ENCODE assay signal across 13 cellular contexts in the genomic region with DNA sequence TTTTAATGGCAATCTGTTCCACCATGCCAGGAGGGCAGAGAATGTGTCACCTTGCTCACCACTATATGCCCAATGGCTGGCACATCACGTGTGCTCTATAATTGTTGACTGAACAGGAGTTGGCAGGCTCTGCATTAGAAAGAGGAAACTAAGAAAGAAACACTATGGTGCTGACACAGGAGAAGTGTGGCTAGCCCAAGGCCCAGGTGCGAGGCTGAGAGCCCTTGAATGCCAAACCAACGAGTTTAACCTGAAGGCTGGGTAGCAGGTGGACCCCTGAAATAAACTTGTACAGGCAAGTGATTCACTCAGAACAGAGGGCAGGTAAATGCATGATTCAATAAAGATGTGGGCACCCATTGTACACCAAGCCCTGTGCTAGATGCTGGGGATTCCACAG. TPM values are rescaled to one million over a fixed set of nuclear protein-coding genes. Genes with fewer than 3 reads are reported as not detected.
DNase-seq lines count a peak whose midpoint lies in the region; ATAC-seq, FAIRE-seq and TF ChIP-seq lines count a peak whose summit lies in the region.
"Had no signal": no experiment of that assay in that cellular context is flagged by ENCODE, and none has a peak within 500 bp of the region (broad histone marks: within the 10 kb centered on the region; RNA-seq: fewer than 3 reads in every experiment).

No MANE protein-coding gene starts in this region.

- POLR2A ChIA-PET in activated CD4-positive, alpha-beta memory T cell treated with anti-CD3 and anti-CD28 coated beads, Interleukin-2, amount 10 ng/mL, durations not matched to agents 7 days and 5 days (lab: Charles Lee), result interaction anchor here (1.4 to 9.0 kb wide), 3 partner anchors 20 to 232 kb away, joined by 5 to 133 read pairs (median 8); partner anchors contain the start of genes LSM3 and XPC

- H3K9me3 Mint-ChIP-seq in CD4-positive, CD25-positive, alpha-beta regulatory T cell, result no peaks in the 10 kb centered on the region
- H3K9me3 Mint-ChIP-seq in H9, result peaks cover 0 to 8% of the 10 kb centered on the region in 2 experiments; a peak in 4 of 5 replicates
- H3K9me3 Mint-ChIP-seq in activated CD4-positive, alpha-beta memory T cell treated with anti-CD3 and anti-CD28 coated beads, Interleukin-2, amount 10 ng/mL, durations not matched to agents 7 days and 5 days, result no peaks in the 10 kb centered on the region

- H4K5ac ChIP-seq in H9 (ENCODE audit: insufficient read length, low read depth, low read length), result no peak overlapping the region

- no peak overlapping the region for H3K18ac ChIP-seq in H9 (ENCODE audit: insufficient read length, low read depth, low read length)

- ATAC-seq in CD4-positive, CD25-positive, alpha-beta regulatory T cell (ENCODE audit: low read depth in 2 of 2), result no peak
- no peak for ATAC-seq in HG02981 (IDR thresholded peaks at IDR 0.05; ENCODE audit: unreplicated experiment)

- no peak for TF ChIP-seq POLR2A in uterus (IDR thresholded peaks at IDR 0.05)

- H3K27ac Mint-ChIP-seq in CD4-positive, CD25-positive, alpha-beta regulatory T cell, result peak overlapping the region in 2 of 3 donors; percentile 80 to 95
- H3K27ac Mint-ChIP-seq in H9, result peak overlapping the region in 2 of 3 experiments; percentile 66 to 86; a peak in 4 of 7 replicates
- peak overlapping the region; percentile 18 for H3K27ac Mint-ChIP-seq in activated CD4-positive, alpha-beta memory T cell treated with anti-CD3 and anti-CD28 coated beads, Interleukin-2, amount 10 ng/mL, durations not matched to agents 7 days and 5 days

- no peak overlapping the region for H3K4ac ChIP-seq in H9 (ENCODE audit: low read depth, low read length)

- no peak overlapping the region for H2BK5ac ChIP-seq in H9 (ENCODE audit: insufficient read length, low read length)

- no peak overlapping the region for H3K23ac ChIP-seq in H9 (ENCODE audit: insufficient read length, low read depth, low read length)

- dilution Hi-C loops in keratinocyte (cut with MboI; ENCODE audit: extremely low pct_ligation_motif_present, low sequenced_read_pairs), result no loop called here

- H3K14ac ChIP-seq in H9 (ENCODE audit: insufficient read depth, low read length), result no peak overlapping the region

- H2AK5ac ChIP-seq in H9 (ENCODE audit: insufficient read length, low read length), result no peak overlapping the region

- H4K20me1 ChIP-seq in H9 (ENCODE audit: control insufficient read depth, insufficient read depth, insufficient read length) (no peaks in the 10 kb centered on the region), keratinocyte (ENCODE audit: control insufficient read depth, extremely low read depth, insufficient read depth, low read length) (peaks cover 15% of the 10 kb centered on the region)

- CTCF ChIA-PET in activated CD4-positive, alpha-beta memory T cell treated with anti-CD3 and anti-CD28 coated beads, Interleukin-2, amount 10 ng/mL, durations not matched to agents 7 days and 5 days (lab: Charles Lee), result interaction anchor here (0.6 to 3.9 kb wide), 5 partner anchors 28 to 760 kb away, joined by 3 to 22 read pairs (median 4); no protein-coding TSS in a partner anchor

- H3K27ac ChIP-seq in CD4-positive, CD25-positive, alpha-beta regulatory T cell (ENCODE audit: insufficient read depth, low read length, poor library complexity, severe bottlenecking), result no peak overlapping the region
- no peak overlapping the region for H3K27ac ChIP-seq in H9 (ENCODE audit: insufficient read length, low read depth, low read length)
- H3K27ac ChIP-seq in keratinocyte (ENCODE audit: control insufficient read depth, insufficient read depth, low read length), result no peak overlapping the region
- H3K27ac ChIP-seq in uterus, result no peak overlapping the region

- peaks cover 38% of the 10 kb centered on the region for H3K4me1 ChIP-seq in CD4-positive, CD25-positive, alpha-beta regulatory T cell (ENCODE audit: control insufficient read depth, insufficient read depth, low read length, poor library complexity, severe bottlenecking)
- H3K4me1 ChIP-seq in H9 (ENCODE audit: insufficient read depth, low read length), result no peaks in the 10 kb centered on the region
- peaks cover 42% of the 10 kb centered on the region for H3K4me1 ChIP-seq in keratinocyte (ENCODE audit: control insufficient read depth, extremely low read depth, insufficient read depth, low read length)
- H3K4me1 ChIP-seq in uterus, result peaks cover 11 to 16% of the 10 kb centered on the region in 2 donors

- no peak overlapping the region for H2BK20ac ChIP-seq in H9 (ENCODE audit: low read depth, low read length, poor library complexity, severe bottlenecking)

- H3K56ac ChIP-seq in H9 (ENCODE audit: insufficient read length, low read depth, low read length), result no peak overlapping the region

- H4K8ac ChIP-seq in H9 (replicated peaks; ENCODE audit: insufficient read length, low read depth, low read length), result no peak overlapping the region

- H3T11ph ChIP-seq in H9 (ENCODE audit: low read length), result no peak overlapping the region

- peaks cover 14% of the 10 kb centered on the region for H3K23me2 ChIP-seq in H9 (ENCODE audit: insufficient read length, low read depth, low read length, poor library complexity, severe bottlenecking)

- no peaks in the 10 kb centered on the region for H3K9me1 ChIP-seq in keratinocyte (ENCODE audit: control insufficient read depth, extremely low read depth, insufficient read depth, low read length)

- H2AFZ ChIP-seq in H9 (ENCODE audit: low read length), result no peak overlapping the region
- no peak overlapping the region for H2AFZ ChIP-seq in keratinocyte (ENCODE audit: control insufficient read depth, low read length)

- FAIRE-seq in keratinocyte (lab: Jason Lieb, UNC), result no peak

- H3K36me3 ChIP-seq in CD4-positive, CD25-positive, alpha-beta regulatory T cell (ENCODE audit: control insufficient read depth, insufficient read depth, low read length), result peaks cover 9% of the 10 kb centered on the region
- H3K36me3 ChIP-seq in keratinocyte (ENCODE audit: control insufficient read depth in 2 of 2, extremely low read depth in 1 of 2, insufficient read depth in 2 of 2, low read length in 2 of 2) (peaks cover 11 to 20% of the 10 kb centered on the region in 2 experiments), MG63 (peaks cover 9% of the 10 kb centered on the region), uterus (no peaks in the 10 kb centered on the region)

- no CpG with 5 or more reads among the region's 3 CpGs for WGBS in H9 (ENCODE audit: extremely low coverage, insufficient read length, low lambda C conversion rate)

- H3K9me3 ChIP-seq in CD4-positive, CD25-positive, alpha-beta regulatory T cell (ENCODE audit: control insufficient read depth in 2 of 2, low read length in 2 of 2), result no peaks in the 10 kb centered on the region
- no peaks in the 10 kb centered on the region for H3K9me3 ChIP-seq in H9 (ENCODE audit: control insufficient read depth, low read depth, low read length)
- no peaks in the 10 kb centered on the region for H3K9me3 ChIP-seq in keratinocyte (ENCODE audit: control insufficient read depth, low read depth, low read length)
- peaks cover 3% of the 10 kb centered on the region; the same call in 1 of the 2 replicates for H3K9me3 ChIP-seq in MG63
- H3K9me3 ChIP-seq in uterus, result no peaks in the 10 kb centered on the region

- H3K36me3 Mint-ChIP-seq in CD4-positive, CD25-positive, alpha-beta regulatory T cell, result peaks cover 23% of the 10 kb centered on the region
- peaks cover 23 to 26% (median 25%) of the 10 kb centered on the region in 3 experiments for H3K36me3 Mint-ChIP-seq in H9 (ENCODE audit: insufficient read depth in 1 of 3, low read depth in 3 of 3)
- H3K36me3 Mint-ChIP-seq in activated CD4-positive, alpha-beta memory T cell treated with anti-CD3 and anti-CD28 coated beads, Interleukin-2, amount 10 ng/mL, durations not matched to agents 7 days and 5 days (ENCODE audit: low read depth), result peaks cover 13% of the 10 kb centered on the region

- H3K4me2 ChIP-seq in H9 (ENCODE audit: insufficient read depth, insufficient read length, low read length) (no peak overlapping the region), keratinocyte (ENCODE audit: control insufficient read depth, extremely low read depth, insufficient read depth, low read depth, low read length) (peak overlapping the region; percentile 74)

- intact Hi-C loops in uterus (cut with DNase I; ENCODE audit: low total_unique reads), result loop anchor here (10.0 kb wide), 1 partner anchor 52 kb away; the partner anchor contains the start of genes LSM3 and XPC

- H2BK12ac ChIP-seq in H9 (ENCODE audit: insufficient read length, low read depth, low read length), result no peak overlapping the region

- no peak for DNase-seq in CD4-positive, CD25-positive, alpha-beta regulatory T cell
- DNase-seq in H9 (no peak), keratinocyte (ENCODE audit: low read depth, low spot score) (no peak), D341Med (ENCODE audit: low spot score) (no peak), MG63 (no peak), uterus (no peak)
- DNase-seq in activated CD4-positive, alpha-beta memory T cell treated with anti-CD3 and anti-CD28 coated beads, Interleukin-2, amount 10 ng/mL, durations not matched to agents 7 days and 5 days, result no peak
- DNase-seq: GOT3; NCI-H1930; stimulated activated CD4-positive, alpha-beta T cell treated with anti-CD3 and anti-CD28 coated beads, Interleukin-2, amount 100 ng/mL, for 24 hours; stimulated activated naive CD4-positive, alpha-beta T cell treated with Interleukin-2 at 50 U/mL for 16 hours had no signal

- no peak overlapping the region for H2BK120ac ChIP-seq in H9 (ENCODE audit: low read depth, low read length, poor library complexity, severe bottlenecking)

- peaks cover 9% of the 10 kb centered on the region for H3K79me1 ChIP-seq in H9 (ENCODE audit: insufficient read depth, low read depth, low read length, poor library complexity, severe bottlenecking)

- H3K27me3 Mint-ChIP-seq in CD4-positive, CD25-positive, alpha-beta regulatory T cell, result no peaks in the 10 kb centered on the region
- H3K27me3 Mint-ChIP-seq in H9 (ENCODE audit: low read depth), result peaks cover 3% of the 10 kb centered on the region; the same call in 1 of the 2 replicates
- H3K27me3 Mint-ChIP-seq in activated CD4-positive, alpha-beta memory T cell treated with anti-CD3 and anti-CD28 coated beads, Interleukin-2, amount 10 ng/mL, durations not matched to agents 7 days and 5 days, result no peaks in the 10 kb centered on the region

- H3K27me3 ChIP-seq in CD4-positive, CD25-positive, alpha-beta regulatory T cell (ENCODE audit: control insufficient read depth, insufficient read depth, low read length), result no peaks in the 10 kb centered on the region
- no peaks in the 10 kb centered on the region for H3K27me3 ChIP-seq in H9 (ENCODE audit: insufficient read depth, low read length)
- no peaks in the 10 kb centered on the region for H3K27me3 ChIP-seq in keratinocyte (ENCODE audit: control insufficient read depth, extremely low read depth, insufficient read depth, low read length)
- H3K27me3 ChIP-seq in MG63, result no peaks in the 10 kb centered on the region
- H3K27me3 ChIP-seq in uterus, result no peaks in the 10 kb centered on the region

- no peak for TF ChIP-seq CTCF in H9 (conservative IDR thresholded peaks at IDR 0.05)
- TF ChIP-seq CTCF in keratinocyte (optimal IDR thresholded peaks at IDR 0.05 in 1 of 3, IDR thresholded peaks at IDR 0.05 in 1 of 3, conservative IDR thresholded peaks at IDR 0.05 in 1 of 3; ENCODE audit: extremely low read depth in 1 of 3, insufficient read depth in 2 of 3, low read length in 3 of 3), result no peak
- no peak for TF ChIP-seq CTCF in uterus (IDR thresholded peaks at IDR 0.05)

- H4K91ac ChIP-seq in H9 (ENCODE audit: insufficient read length, low read depth, low read length), result no peak overlapping the region

- H2BK15ac ChIP-seq in H9 (ENCODE audit: low read depth, low read length), result no peak overlapping the region

- peak overlapping the region; percentile 83 to 100 (median 94) for H3K4me3 Mint-ChIP-seq in CD4-positive, CD25-positive, alpha-beta regulatory T cell
- H3K4me3 Mint-ChIP-seq in H9, result peak overlapping the region; percentile 43 to 99; a peak in 4 of 5 replicates
- peak overlapping the region; percentile 36 for H3K4me3 Mint-ChIP-seq in activated CD4-positive, alpha-beta memory T cell treated with anti-CD3 and anti-CD28 coated beads, Interleukin-2, amount 10 ng/mL, durations not matched to agents 7 days and 5 days

- H3K4me1 Mint-ChIP-seq in CD4-positive, CD25-positive, alpha-beta regulatory T cell, result peaks cover 12 to 49% (median 38%) of the 10 kb centered on the region in 4 donors
- peaks cover 42 to 49% of the 10 kb centered on the region in 2 experiments for H3K4me1 Mint-ChIP-seq in H9
- peaks cover 45% of the 10 kb centered on the region for H3K4me1 Mint-ChIP-seq in activated CD4-positive, alpha-beta memory T cell treated with anti-CD3 and anti-CD28 coated beads, Interleukin-2, amount 10 ng/mL, durations not matched to agents 7 days and 5 days

- H3K9ac ChIP-seq in H9 (ENCODE audit: extremely low read depth, insufficient read length, low read length) (no peak overlapping the region), keratinocyte (ENCODE audit: control insufficient read depth, extremely low read depth, insufficient read depth, low read length) (no peak overlapping the region)

- H3K79me2 ChIP-seq in H9 (ENCODE audit: insufficient read depth, low read length), result peaks cover 3% of the 10 kb centered on the region; the same call in 1 of the 2 replicates
- peaks cover 58% of the 10 kb centered on the region for H3K79me2 ChIP-seq in keratinocyte (ENCODE audit: control insufficient read depth, insufficient read depth, low read length)

- no peak overlapping the region for H3K4me3 ChIP-seq in CD4-positive, CD25-positive, alpha-beta regulatory T cell (ENCODE audit: low read depth, low read length)
- no peak overlapping the region for H3K4me3 ChIP-seq in keratinocyte (ENCODE audit: control insufficient read depth in 2 of 3, extremely low read depth in 1 of 3, insufficient read depth in 2 of 3, low read depth in 1 of 3, low read length in 3 of 3)
- no peak overlapping the region for H3K4me3 ChIP-seq in MG63
- H3K4me3 ChIP-seq in uterus, result no peak overlapping the region
- H3K4me3 ChIP-seq: lung had no signal

RNA-seq across cellular contexts. Expression of gene CHCHD4, which starts 2.4 kb away (rescaled TPM):
- 3.6 TPM for total RNA-seq in CD4-positive, CD25-positive, alpha-beta regulatory T cell
- polyA plus RNA-seq in CD4-positive, CD25-positive, alpha-beta regulatory T cell, result 10 to 100 TPM; 10.3 to 21.1 (median 16.5) TPM
- total RNA-seq in H9 (2021) (13.3 and 13.7 TPM in 2 replicates), uterus (10 to 100 TPM in 1 of 4 donors, 1 to 10 TPM in 3; 6.2 to 12.0 (median 7.8) TPM)
- total RNA-seq in activated CD4-positive, alpha-beta memory T cell treated with anti-CD3 and anti-CD28 coated beads, Interleukin-2, amount 10 ng/mL, durations not matched to agents 7 days and 5 days, result 10 to 100 TPM; 11.5 to 12.8 TPM
- 12.0 to 22.1 TPM (median 19.8 TPM) in 3 replicates for polyA plus RNA-seq in keratinocyte
- polyA plus RNA-seq in keratinocyte (2011; ENCODE audit: low read depth), result 7.4 TPM
- 17.1 and 21.0 TPM in 2 replicates for polyA plus RNA-seq in keratinocyte (2011; cell fraction: cytosol; rRNA removed)
- 7.7 and 7.8 TPM in 2 replicates for polyA plus RNA-seq in keratinocyte (2011; cell fraction: nucleus; rRNA removed)
- 14.2 and 15.8 TPM in 2 replicates for polyA plus RNA-seq in keratinocyte (2012; ENCODE audit: low replicate concordance)
- polyA minus RNA-seq in keratinocyte, result 3.8 to 12.4 TPM (median 7.0 TPM) in 3 replicates
- polyA minus RNA-seq in keratinocyte (2011; cell fraction: cytosol; rRNA and poly(A)+ RNA removed), result 4.8 TPM
- polyA minus RNA-seq in keratinocyte (2011; cell fraction: nucleus; rRNA and poly(A)+ RNA removed), result 2.6 and 3.3 TPM in 2 replicates
- 22.0 and 24.3 TPM in 2 replicates for total RNA-seq in MG63 (2014; rRNA removed; shearing (Covaris generic); ENCODE audit: low replicate concordance)

RNA-seq across cellular contexts. Expression of gene TMEM43, which starts 2.6 kb away (rescaled TPM):
- 50.2 TPM for total RNA-seq in CD4-positive, CD25-positive, alpha-beta regulatory T cell
- 10 to 100 TPM; 73.7 to 81.0 (median 76.3) TPM for polyA plus RNA-seq in CD4-positive, CD25-positive, alpha-beta regulatory T cell
- 35.8 and 36.7 TPM in 2 replicates for total RNA-seq in H9 (2021)
- 10 to 100 TPM; 43.6 to 46.0 TPM for total RNA-seq in activated CD4-positive, alpha-beta memory T cell treated with anti-CD3 and anti-CD28 coated beads, Interleukin-2, amount 10 ng/mL, durations not matched to agents 7 days and 5 days
- 98.8 to 117 TPM (median 111 TPM) in 3 replicates for polyA plus RNA-seq in keratinocyte
- polyA plus RNA-seq in keratinocyte (2011; ENCODE audit: low read depth), result 31.8 TPM
- polyA plus RNA-seq in keratinocyte (2011; cell fraction: cytosol; rRNA removed), result 65.1 and 66.9 TPM in 2 replicates
- polyA plus RNA-seq in keratinocyte (2011; cell fraction: nucleus; rRNA removed), result 236 TPM in 2 replicates
- 69.7 and 81.4 TPM in 2 replicates for polyA plus RNA-seq in keratinocyte (2012; ENCODE audit: low replicate concordance)
- 114 to 170 TPM (median 147 TPM) in 3 replicates for polyA minus RNA-seq in keratinocyte
- polyA minus RNA-seq in keratinocyte (2011; cell fraction: cytosol; rRNA and poly(A)+ RNA removed), result 81.9 TPM
- polyA minus RNA-seq in keratinocyte (2011; cell fraction: nucleus; rRNA and poly(A)+ RNA removed), result 136 and 182 TPM in 2 replicates
- total RNA-seq in MG63 (2014; rRNA removed; shearing (Covaris generic); ENCODE audit: low replicate concordance), result 97.6 and 97.8 TPM in 2 replicates
- total RNA-seq in uterus, result 100 to 1,000 TPM in 2 of 4 donors, 10 to 100 TPM in 2; 93.5 to 114 (median 102) TPM

RNA-seq across cellular contexts. Expression of gene XPC, which starts 56.1 kb away (rescaled TPM):
- total RNA-seq in CD4-positive, CD25-positive, alpha-beta regulatory T cell, result 75.5 TPM
- 10 to 100 TPM; 31.3 to 42.7 (median 36.9) TPM for polyA plus RNA-seq in CD4-positive, CD25-positive, alpha-beta regulatory T cell
- 25.6 and 30.3 TPM in 2 replicates for total RNA-seq in H9 (2021)
- 10 to 100 TPM; 34.2 to 34.8 TPM for total RNA-seq in activated CD4-positive, alpha-beta memory T cell treated with anti-CD3 and anti-CD28 coated beads, Interleukin-2, amount 10 ng/mL, durations not matched to agents 7 days and 5 days
- polyA plus RNA-seq in keratinocyte, result 19.4 to 24.9 TPM (median 22.0 TPM) in 3 replicates
- polyA plus RNA-seq in keratinocyte (2011; ENCODE audit: low read depth), result 91.7 TPM
- polyA plus RNA-seq in keratinocyte (2011; cell fraction: cytosol; rRNA removed), result 24.3 and 40.5 TPM in 2 replicates
- polyA plus RNA-seq in keratinocyte (2011; cell fraction: nucleus; rRNA removed), result 72.5 and 73.3 TPM in 2 replicates
- 27.5 and 32.6 TPM in 2 replicates for polyA plus RNA-seq in keratinocyte (2012; ENCODE audit: low replicate concordance)
- 23.4 to 28.6 TPM (median 24.8 TPM) in 3 replicates for polyA minus RNA-seq in keratinocyte
- polyA minus RNA-seq in keratinocyte (2011; cell fraction: cytosol; rRNA and poly(A)+ RNA removed), result 11.9 TPM
- 32.7 and 46.7 TPM in 2 replicates for polyA minus RNA-seq in keratinocyte (2011; cell fraction: nucleus; rRNA and poly(A)+ RNA removed)
- 8.2 and 12.0 TPM in 2 replicates for total RNA-seq in MG63 (2014; rRNA removed; shearing (Covaris generic); ENCODE audit: low replicate concordance)
- 10 to 100 TPM; 15.3 to 85.8 (median 48.5) TPM for total RNA-seq in uterus

RNA-seq across cellular contexts. Expression of gene LSM3, which starts 56.3 kb away (rescaled TPM):
- total RNA-seq in CD4-positive, CD25-positive, alpha-beta regulatory T cell, result 6.6 TPM
- 10 to 100 TPM; 19.1 to 25.7 (median 22.9) TPM for polyA plus RNA-seq in CD4-positive, CD25-positive, alpha-beta regulatory T cell
- total RNA-seq in H9 (2021) (23.5 and 24.4 TPM in 2 replicates), uterus (10 to 100 TPM in 3 of 4 donors, 1 to 10 TPM in 1; 10.0 to 14.1 (median 11.9) TPM)
- total RNA-seq in activated CD4-positive, alpha-beta memory T cell treated with anti-CD3 and anti-CD28 coated beads, Interleukin-2, amount 10 ng/mL, durations not matched to agents 7 days and 5 days, result 10 to 100 TPM; 14.2 to 14.3 TPM
- 10.7 to 26.1 TPM (median 13.2 TPM) in 3 replicates for polyA plus RNA-seq in keratinocyte
- 28.0 TPM for polyA plus RNA-seq in keratinocyte (2011; ENCODE audit: low read depth)
- 13.9 and 18.7 TPM in 2 replicates for polyA plus RNA-seq in keratinocyte (2011; cell fraction: cytosol; rRNA removed)
- 2.3 and 5.2 TPM in 2 replicates for polyA plus RNA-seq in keratinocyte (2011; cell fraction: nucleus; rRNA removed)
- polyA plus RNA-seq in keratinocyte (2012; ENCODE audit: low replicate concordance), result 13.6 and 21.0 TPM in 2 replicates
- 0.56 to 3.4 TPM (median 0.96 TPM) in 3 replicates for polyA minus RNA-seq in keratinocyte
- 2.7 TPM for polyA minus RNA-seq in keratinocyte (2011; cell fraction: cytosol; rRNA and poly(A)+ RNA removed)
- 0.32 and 0.93 TPM in 2 replicates for polyA minus RNA-seq in keratinocyte (2011; cell fraction: nucleus; rRNA and poly(A)+ RNA removed)
- 19.7 and 27.5 TPM in 2 replicates for total RNA-seq in MG63 (2014; rRNA removed; shearing (Covaris generic); ENCODE audit: low replicate concordance)

Comparison
In these comparisons a context has a peak if more than half of its experiments do, and no peak if none do; other contexts are left out.
1. H3K27ac Mint-ChIP-seq: peak in every context shown above with its lines; median percentile 88 in CD4-positive, CD25-positive, alpha-beta regulatory T cell; 76 in H9; 18 in activated CD4-positive, alpha-beta memory T cell treated with anti-CD3 and anti-CD28 coated beads, Interleukin-2, amount 10 ng/mL, durations not matched to agents 7 days and 5 days.
2. H3K4me3 Mint-ChIP-seq: peak in every context shown above with its lines; median percentile 94 in CD4-positive, CD25-positive, alpha-beta regulatory T cell; 71 in H9; 36 in activated CD4-positive, alpha-beta memory T cell treated with anti-CD3 and anti-CD28 coated beads, Interleukin-2, amount 10 ng/mL, durations not matched to agents 7 days and 5 days.